In the genomic region with DNA sequence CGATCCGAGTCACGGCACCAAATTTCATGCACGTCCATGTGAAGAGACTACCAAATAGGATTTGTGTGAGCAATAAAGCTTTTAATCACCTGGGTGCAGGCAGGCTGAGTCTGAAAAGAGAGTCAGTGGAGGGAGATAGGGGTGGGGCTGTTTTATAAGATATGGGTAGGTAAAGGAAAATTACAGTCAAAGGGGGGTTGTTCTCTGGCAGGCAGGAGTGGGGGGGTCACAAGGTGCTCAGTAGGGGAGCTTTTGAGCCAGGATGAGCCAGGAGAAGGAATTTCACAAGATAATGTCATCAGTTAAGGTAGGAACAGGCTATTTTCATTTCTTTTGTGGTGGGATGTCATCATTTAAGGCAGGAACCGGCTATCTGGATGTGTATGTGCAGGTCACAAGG, we compare ENCODE assay signal across 1 cellular context.
A peak's percentile ranks its signal among the peaks of the same experiment; 100 is the strongest.
TF ChIP-seq lines count a peak whose summit lies in the region.
"Not testable (repeated sequence)": the region's sequence is repeated elsewhere in the genome, so short reads cannot be mapped to it uniquely, and the experiment has no call there.

No MANE protein-coding gene starts in this region.

TF ChIP-seq in K562, 482 proteins besides CTCF, POLR2A, EP300 and RAD21 (continued from another document):
- TF ChIP-seq, protein P1, sequence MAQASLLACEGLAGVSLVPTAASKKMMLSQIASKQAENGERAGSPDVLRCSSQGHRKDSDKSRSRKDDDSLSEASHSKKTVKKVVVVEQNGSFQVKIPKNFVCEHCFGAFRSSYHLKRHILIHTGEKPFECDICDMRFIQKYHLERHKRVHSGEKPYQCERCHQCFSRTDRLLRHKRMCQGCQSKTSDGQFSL (CRISPR knock-in tag; IDR thresholded peaks at IDR 0.05), result peak; percentile 57; the same call in 1 of the 2 replicates
- TF ChIP-seq, protein P1 (tag; IDR thresholded peaks at IDR 0.05), result not testable (repeated sequence)
TF ChIP-seq in K562: peak in this region for 19; not testable (repeated sequence) for 463.
